ENCODE assay signal across 14 cellular contexts in genomic region chr10:86362129-86362527, GRCh38. TPM values are rescaled to one million over a fixed set of nuclear protein-coding genes. Genes with fewer than 3 reads are reported as not detected.
"Had no signal": no experiment of that assay in that cellular context is flagged by ENCODE, and none has a peak within 500 bp of the region (broad histone marks: within the 10 kb centered on the region; RNA-seq: fewer than 3 reads in every experiment).

No MANE protein-coding gene starts in this region.

- H3K36me3 ChIP-seq: esophagus squamous epithelium, ovary, tibial nerve had no signal

- H3K9me3 Mint-ChIP-seq: activated T-helper 1 cell treated with anti-CD3 and anti-CD28 coated beads, Interleukin-12 subunit alpha, Interleukin-12 subunit beta, Interleukin-2, Interleukin-4 antibody, amounts not matched to agents 30 ng/mL and 10 ng/mL and 1 ng/mL, durations not matched to agents 14 hours and 24 hours and 36 hours; memory B cell; stimulated activated naive CD8-positive, alpha-beta T cell treated with anti-CD3 and anti-CD28 coated beads, Interleukin-15, amount 100 ng/mL, for 72 hours had no signal

- H3K27ac ChIP-seq: esophagus squamous epithelium, ovary, tibial nerve had no signal

- H3K4me3 Mint-ChIP-seq: activated T-helper 1 cell treated with anti-CD3 and anti-CD28 coated beads, Interleukin-12 subunit alpha, Interleukin-12 subunit beta, Interleukin-2, Interleukin-4 antibody, amounts not matched to agents 30 ng/mL and 10 ng/mL and 1 ng/mL, durations not matched to agents 14 hours and 24 hours and 36 hours had no signal

- H3K9me3 ChIP-seq: esophagus squamous epithelium, ovary, tibial nerve had no signal

- H3K27ac Mint-ChIP-seq: activated T-helper 1 cell treated with anti-CD3 and anti-CD28 coated beads, Interleukin-12 subunit alpha, Interleukin-12 subunit beta, Interleukin-2, Interleukin-4 antibody, amounts not matched to agents 30 ng/mL and 10 ng/mL and 1 ng/mL, durations not matched to agents 14 hours and 24 hours and 36 hours; memory B cell; stimulated activated naive CD8-positive, alpha-beta T cell treated with anti-CD3 and anti-CD28 coated beads, Interleukin-15, amount 100 ng/mL, for 72 hours; T-helper 17 cell had no signal

- H3K4me3 ChIP-seq: ovary, tibial nerve had no signal

- ATAC-seq: left lobe of liver, T-helper 17 cell had no signal

- H3K36me3 Mint-ChIP-seq: memory B cell had no signal

- DNase-seq: activated CD4-positive, alpha-beta T cell treated with anti-CD3 and anti-CD28 coated beads for 1 hour; activated CD4-positive, alpha-beta T cell treated with anti-CD3 and anti-CD28 coated beads, Interleukin-2, amount 50 U/mL, for 48 hours; activated naive CD4-positive, alpha-beta T cell treated with anti-CD3 and anti-CD28 coated beads, Interleukin-2, amount 50 U/mL, for 16 hours; esophagus squamous epithelium; foreskin fibroblast; SIG-M5; stimulated activated CD4-positive, alpha-beta T cell treated with anti-CD3 and anti-CD28 coated beads, Interleukin-4, amount 100 ng/mL, for 4 hours; stimulated activated naive CD8-positive, alpha-beta T cell treated with anti-CD3 and anti-CD28 coated beads, Interleukin-15, amount 100 ng/mL, for 72 hours; T-helper 17 cell had no signal

- H3K27me3 ChIP-seq: ovary had no signal

RNA-seq across cellular contexts. Expression of gene GRID1, which starts 4.5 kb away (rescaled TPM):
- total RNA-seq: activated T-helper 1 cell treated with anti-CD3 and anti-CD28 coated beads, Interleukin-12 subunit alpha, Interleukin-12 subunit beta, Interleukin-2, Interleukin-4 antibody, amounts not matched to agents 30 ng/mL and 10 ng/mL and 1 ng/mL, durations not matched to agents 14 hours and 24 hours and 36 hours; T-helper 17 cell had no signal
